1 cellular context compared by ENCODE assay signal in the genomic region with DNA sequence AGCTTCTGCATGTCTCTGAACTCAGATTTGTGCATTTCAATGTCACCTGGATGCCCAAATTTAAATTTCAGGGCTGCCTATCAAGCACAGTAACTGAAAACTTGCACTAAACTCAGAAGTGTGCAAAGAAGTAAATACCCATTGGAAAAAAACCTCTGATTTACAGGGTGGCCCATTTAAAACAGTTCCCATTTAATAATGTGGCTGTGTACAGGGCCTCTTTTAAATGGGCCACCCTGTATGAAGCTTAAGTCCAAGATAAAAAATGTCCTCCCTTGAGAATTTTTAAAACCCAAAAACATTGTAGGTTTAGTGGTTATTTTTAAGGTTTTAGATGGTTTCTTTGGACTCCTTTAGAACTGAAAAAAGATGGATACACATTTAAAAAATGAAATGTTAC.
"Had no signal": no experiment of that assay in that cellular context is flagged by ENCODE, and none has a peak within 500 bp of the region (broad histone marks: within the 10 kb centered on the region; RNA-seq: fewer than 3 reads in every experiment).

No MANE protein-coding gene starts in this region.

- H3K4me3 ChIP-seq: GM12878 had no signal

- ATAC-seq: GM12878 had no signal
